In genomic region chr3:16890605-16891333, GRCh38 we compare ENCODE assay signal across 11 cellular contexts. TPM values are rescaled to one million over a fixed set of nuclear protein-coding genes. Genes with fewer than 3 reads are reported as not detected.
DNase-seq lines count a peak whose midpoint lies in the region; ATAC-seq, FAIRE-seq and TF ChIP-seq lines count a peak whose summit lies in the region.
"Had no signal": no experiment of that assay in that cellular context is flagged by ENCODE, and none has a peak within 500 bp of the region (broad histone marks: within the 10 kb centered on the region; RNA-seq: fewer than 3 reads in every experiment).

No MANE protein-coding gene starts in this region.

- H3K36me3 ChIP-seq in MG63: no peaks in the 10 kb centered on the region
- H3K36me3 ChIP-seq in bronchial epithelial cell (ENCODE audit: control insufficient read depth, insufficient read depth, low read length): no peaks in the 10 kb centered on the region
- H3K36me3 ChIP-seq: upper lobe of right lung had no signal

- ATAC-seq in natural killer cell treated with Interleukin-12 subunit alpha and Interleukin-12 subunit beta and Interleukin-15 and Interleukin-18, amount 100 ng/mL, for 72 hours: no peak
- ATAC-seq in GM21390 (IDR thresholded peaks at IDR 0.05; ENCODE audit: unreplicated experiment): no peak
- ATAC-seq: activated CD8-positive, alpha-beta T cell treated with anti-CD3 and anti-CD28 coated beads for 36 hours; upper lobe of right lung had no signal

- no peak for TF ChIP-seq POLR2A in GM12892 (IDR thresholded peaks at IDR 0.05; ENCODE audit: low read depth, low read length)

- no peak overlapping the region for H3K4me3 Mint-ChIP-seq in natural killer cell treated with Interleukin-12 subunit alpha and Interleukin-12 subunit beta and Interleukin-15 and Interleukin-18, amount 100 ng/mL, for 72 hours
- H3K4me3 Mint-ChIP-seq: activated CD8-positive, alpha-beta T cell treated with anti-CD3 and anti-CD28 coated beads for 36 hours had no signal

- H3K9me3 Mint-ChIP-seq in natural killer cell treated with Interleukin-12 subunit alpha and Interleukin-12 subunit beta and Interleukin-15 and Interleukin-18, amount 100 ng/mL, for 72 hours: no peaks in the 10 kb centered on the region

- no peaks in the 10 kb centered on the region for H3K27me3 Mint-ChIP-seq in natural killer cell treated with Interleukin-12 subunit alpha and Interleukin-12 subunit beta and Interleukin-15 and Interleukin-18, amount 100 ng/mL, for 72 hours
- H3K27me3 Mint-ChIP-seq: activated CD8-positive, alpha-beta T cell treated with anti-CD3 and anti-CD28 coated beads for 36 hours had no signal

- FAIRE-seq in bronchial epithelial cell (lab: Jason Lieb, UNC) (no peak), GM12892 (lab: Jason Lieb, UNC) (no peak)

- H3K9me3 ChIP-seq in MG63: no peaks in the 10 kb centered on the region
- H3K9me3 ChIP-seq: upper lobe of right lung had no signal

- TF ChIP-seq CTCF in bronchial epithelial cell (IDR thresholded peaks at IDR 0.05; ENCODE audit: insufficient read depth, low read length, severe bottlenecking): no peak

- H3K4me1 Mint-ChIP-seq in natural killer cell treated with Interleukin-12 subunit alpha and Interleukin-12 subunit beta and Interleukin-15 and Interleukin-18, amount 100 ng/mL, for 72 hours (ENCODE audit: low read depth in 2 of 2): peaks cover 69 to 83% of the 10 kb centered on the region in 2 donors

- no peak overlapping the region for H3K4me3 ChIP-seq in MG63
- no peak overlapping the region for H3K4me3 ChIP-seq in bronchial epithelial cell (ENCODE audit: low read depth, low read length)
- H3K4me3 ChIP-seq: upper lobe of right lung had no signal

- peak; percentile 20 for DNase-seq in DMS 273 (lab: John Stamatoyannopoulos, UW; ENCODE audit: unreplicated experiment)
- no peak for DNase-seq in DMS 273 treated with DMSO at 0.1 percent for 48 hours (lab: John Stamatoyannopoulos, UW)
- DNase-seq in MG63: peak; percentile 46
- peak; percentile 15 for DNase-seq in bronchial epithelial cell (ENCODE audit: low read depth)
- DNase-seq in natural killer cell treated with Interleukin-12 subunit alpha and Interleukin-12 subunit beta and Interleukin-15 and Interleukin-18, amount 100 ng/mL, for 72 hours (ENCODE audit: low spot score): no peak
- DNase-seq in GM12892 (ENCODE audit: insufficient read length): no peak
- no peak for DNase-seq in H4 (ENCODE audit: low spot score)
- DNase-seq: activated CD8-positive, alpha-beta T cell treated with anti-CD3 and anti-CD28 coated beads for 36 hours; effector CD4-positive, alpha-beta T cell; upper lobe of right lung had no signal

- H3K27ac Mint-ChIP-seq in natural killer cell treated with Interleukin-12 subunit alpha and Interleukin-12 subunit beta and Interleukin-15 and Interleukin-18, amount 100 ng/mL, for 72 hours: peak overlapping the region; percentile 87 to 97
- H3K27ac Mint-ChIP-seq: activated CD8-positive, alpha-beta T cell treated with anti-CD3 and anti-CD28 coated beads for 36 hours had no signal

- H3K27me3 ChIP-seq in MG63: no peaks in the 10 kb centered on the region
- no peaks in the 10 kb centered on the region for H3K27me3 ChIP-seq in bronchial epithelial cell (ENCODE audit: control insufficient read depth, insufficient read depth, low read length)
- H3K27me3 ChIP-seq: upper lobe of right lung had no signal

- no peaks in the 10 kb centered on the region for H3K36me3 Mint-ChIP-seq in natural killer cell treated with Interleukin-12 subunit alpha and Interleukin-12 subunit beta and Interleukin-15 and Interleukin-18, amount 100 ng/mL, for 72 hours

RNA-seq across cellular contexts. Expression of gene PLCL2, which starts 6.0 kb away (rescaled TPM):
- 6.2 and 9.6 TPM in 2 replicates for total RNA-seq in MG63 (2014; rRNA removed; shearing (Covaris generic); ENCODE audit: low replicate concordance)
- total RNA-seq in bronchial epithelial cell: 1.4 and 1.6 TPM in 2 replicates
- 10 to 100 TPM; 12.5 to 17.2 TPM for total RNA-seq in natural killer cell treated with Interleukin-12 subunit alpha and Interleukin-12 subunit beta and Interleukin-15 and Interleukin-18, amount 100 ng/mL, for 72 hours
- polyA plus RNA-seq in GM12892 (2012; ENCODE audit: missing spikeins): 23.2 TPM
- total RNA-seq in H4 (2014; rRNA removed; shearing (Covaris generic)): 5.8 and 5.9 TPM in 2 replicates

Comparison
In these comparisons a context has a peak if more than half of its experiments do, and no peak if none do; other contexts are left out.
1. DNase-seq: peak in DMS 273 (single experiment), MG63 (single experiment) and bronchial epithelial cell (single experiment); none in DMS 273 treated with DMSO at 0.1 percent for 48 hours (single experiment), natural killer cell treated with Interleukin-12 subunit alpha and Interleukin-12 subunit beta and Interleukin-15 and Interleukin-18, amount 100 ng/mL, for 72 hours (single experiment), GM12892 (single experiment) and H4 (single experiment).